In the genomic region with DNA sequence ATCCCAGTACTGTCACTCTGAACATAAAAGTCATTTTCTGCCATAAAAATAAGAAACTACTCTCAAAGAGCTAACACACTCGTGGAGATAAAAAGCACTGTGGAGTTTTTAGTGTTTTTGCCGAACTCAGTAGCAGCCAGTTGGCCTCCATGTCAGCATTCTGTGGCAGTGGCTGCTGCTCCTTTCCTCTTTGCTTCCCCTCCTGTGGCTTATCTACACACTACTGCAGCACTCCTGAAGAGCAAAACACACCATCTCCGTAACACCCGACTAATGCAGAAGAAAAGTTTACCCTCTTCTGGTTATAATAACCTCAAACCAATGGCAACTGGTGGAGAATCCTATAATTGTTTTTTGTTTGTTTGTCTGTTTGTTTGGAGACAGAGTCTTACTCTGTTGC, we compare ENCODE assay signal across 18 cellular contexts. TPM values are rescaled to one million over a fixed set of nuclear protein-coding genes. Genes with fewer than 3 reads are reported as not detected.
A peak's percentile ranks its signal among the peaks of the same experiment; 100 is the strongest.
DNase-seq lines count a peak whose midpoint lies in the region; ATAC-seq and TF ChIP-seq lines count a peak whose summit lies in the region.
"Had no signal": no experiment of that assay in that cellular context is flagged by ENCODE, and none has a peak within 500 bp of the region (broad histone marks: within the 10 kb centered on the region; RNA-seq: fewer than 3 reads in every experiment).

No MANE protein-coding gene starts in this region.

- H3K27me3 Mint-ChIP-seq in CD4-positive, alpha-beta T cell: no peaks in the 10 kb centered on the region
- H3K27me3 Mint-ChIP-seq: IgD-negative memory B cell had no signal

- TF ChIP-seq CTCF in OCI-LY1 (IDR thresholded peaks at IDR 0.05; ENCODE audit: low read length): no peak
- no peak for TF ChIP-seq CTCF in CD4-positive, alpha-beta T cell (IDR thresholded peaks at IDR 0.05)

- H3K4me1 Mint-ChIP-seq in CD4-positive, alpha-beta T cell (ENCODE audit: low read depth): peaks cover 78% of the 10 kb centered on the region

- no peak overlapping the region for H3K27ac Mint-ChIP-seq in CD4-positive, alpha-beta T cell

- intact Hi-C loops in right cardiac atrium (cut with DNase I): no loop called here
- intact Hi-C loops in cardiac septum (cut with DNase I): loop anchor here (10.0 kb wide), 1 partner anchor 547 kb away; no protein-coding TSS in a partner anchor
- intact Hi-C loops in CD4-positive, alpha-beta T cell (cut with DNase I, micrococcal nuclease): no loop called here

- H3K4me3 ChIP-seq in right cardiac atrium (ENCODE audit: low read length) (no peak overlapping the region), OCI-LY1 (ENCODE audit: low read depth, low read length, poor library complexity, severe bottlenecking) (peak overlapping the region; percentile 3)
- H3K4me3 ChIP-seq: BLaER1 treated with 17β-estradiol and CSF1 and Interleukin-3, amounts not matched to agents 10 nM and 100 nM; HAP-1 had no signal

- no peaks in the 10 kb centered on the region for H3K9me3 Mint-ChIP-seq in CD4-positive, alpha-beta T cell
- H3K9me3 Mint-ChIP-seq: IgD-negative memory B cell had no signal

- H3K79me2 ChIP-seq in OCI-LY1 (ENCODE audit: insufficient read depth, low read length): peaks cover 12% of the 10 kb centered on the region; the same call in 1 of the 2 replicates

- no peak for DNase-seq in right cardiac atrium
- DNase-seq in cardiac septum (ENCODE audit: low spot score): no peak
- DNase-seq in cerebellar cortex (ENCODE audit: low spot score): peak; percentile 28
- DNase-seq in CD4-positive, alpha-beta T cell: no peak
- DNase-seq: DMS79 treated with DMSO at 0.1 percent for 48 hours, MM.1S, NCI-H1092 treated with DMSO at 0.1 percent for 48 hours, NCI-H146, NCI-H2029 treated with DMSO at 0.1 percent for 48 hours, NCI-H2171 treated with DMSO at 0.1 percent for 48 hours, PC-3 had no signal

- peaks cover 40% of the 10 kb centered on the region for H3K36me3 ChIP-seq in OCI-LY1 (ENCODE audit: insufficient read depth, low read length)
- H3K36me3 ChIP-seq: HAP-1 had no signal

- no peak overlapping the region for H3K4me3 Mint-ChIP-seq in CD4-positive, alpha-beta T cell

- no peaks in the 10 kb centered on the region for H3F3A ChIP-seq in OCI-LY1 (ENCODE audit: insufficient read depth, low read length)

- ATAC-seq in right cardiac atrium (peak; percentile 29 to 36), GM21723 (IDR thresholded peaks at IDR 0.05; ENCODE audit: unreplicated experiment) (no peak), HG03097 (IDR thresholded peaks at IDR 0.05; ENCODE audit: low FRiP score, unreplicated experiment) (no peak)
- no peak for ATAC-seq in CD4-positive, alpha-beta T cell (ENCODE audit: poor library complexity)
- ATAC-seq: PC-3 had no signal

- H3K27ac ChIP-seq in right cardiac atrium (ENCODE audit: low read length): no peak overlapping the region
- H3K27ac ChIP-seq in OCI-LY1 (ENCODE audit: low read depth, low read length, poor library complexity, severe bottlenecking): peak overlapping the region; percentile 61
- H3K27ac ChIP-seq in CD4-positive, alpha-beta T cell (ENCODE audit: low read depth, low read length): no peak overlapping the region
- H3K27ac ChIP-seq: BLaER1 treated with 17β-estradiol and CSF1 and Interleukin-3, amounts not matched to agents 10 nM and 100 nM; RWPE1 had no signal

- POLR2A ChIA-PET in CD4-positive, alpha-beta T cell (lab: Charles Lee): no interaction called here

- WGBS in right cardiac atrium: 55% methylated on average over 4 of the region's 4 CpGs

- no peaks in the 10 kb centered on the region for H3K9me2 ChIP-seq in OCI-LY1 (ENCODE audit: low read depth, low read length)

- H3K36me3 Mint-ChIP-seq in CD4-positive, alpha-beta T cell (ENCODE audit: low read depth): peaks cover 62% of the 10 kb centered on the region

- no peak overlapping the region for H2AFZ ChIP-seq in OCI-LY1 (ENCODE audit: low read length)

- peak overlapping the region; percentile 42; the same call in 1 of the 2 replicates for H3K4me2 ChIP-seq in OCI-LY1 (ENCODE audit: low read length)
- H3K4me2 ChIP-seq: BLaER1 treated with 17β-estradiol and CSF1 and Interleukin-3, amounts not matched to agents 10 nM and 100 nM had no signal

- CTCF ChIA-PET in CD4-positive, alpha-beta T cell (lab: Charles Lee): no interaction called here

- H3K9me3 ChIP-seq in right cardiac atrium (ENCODE audit: control insufficient read depth, low read length) (no peaks in the 10 kb centered on the region), OCI-LY1 (ENCODE audit: low read length) (no peaks in the 10 kb centered on the region)
- no peaks in the 10 kb centered on the region for H3K9me3 ChIP-seq in CD4-positive, alpha-beta T cell (ENCODE audit: control insufficient read depth, low read length)
- H3K9me3 ChIP-seq: BLaER1 treated with 17β-estradiol and CSF1 and Interleukin-3, amounts not matched to agents 10 nM and 100 nM; HAP-1 had no signal

- no peaks in the 10 kb centered on the region for H4K20me1 ChIP-seq in OCI-LY1 (ENCODE audit: insufficient read depth, low read length)

- H3K9ac ChIP-seq in OCI-LY1 (ENCODE audit: low read length): peak overlapping the region; percentile 15; the same call in 1 of the 2 replicates
- H3K9ac ChIP-seq: BLaER1 treated with 17β-estradiol and CSF1 and Interleukin-3, amounts not matched to agents 10 nM and 100 nM had no signal

- H3K4me1 ChIP-seq in right cardiac atrium (ENCODE audit: control insufficient read depth, insufficient read depth, low read length) (peaks cover 3% of the 10 kb centered on the region), OCI-LY1 (ENCODE audit: insufficient read depth, low read length, severe bottlenecking) (peaks cover 37% of the 10 kb centered on the region)

- no peaks in the 10 kb centered on the region for H3K27me3 ChIP-seq in right cardiac atrium (ENCODE audit: control insufficient read depth, insufficient read depth)
- H3K27me3 ChIP-seq in OCI-LY1 (ENCODE audit: insufficient read depth, low read length): no peaks in the 10 kb centered on the region
- H3K27me3 ChIP-seq in CD4-positive, alpha-beta T cell (ENCODE audit: control insufficient read depth, insufficient read depth, low read length): no peaks in the 10 kb centered on the region
- H3K27me3 ChIP-seq: BLaER1 treated with 17β-estradiol and CSF1 and Interleukin-3, amounts not matched to agents 10 nM and 100 nM had no signal

RNA-seq across cellular contexts. Expression of gene RAB3GAP2, which starts 44.9 kb away (rescaled TPM):
- 10 to 100 TPM; 23.3 to 31.9 (median 24.9) TPM for total RNA-seq in right cardiac atrium
- polyA plus RNA-seq in right cardiac atrium: 7.4 TPM
- total RNA-seq in cardiac septum: 26.6 TPM
- 10 to 100 TPM; 34.7 to 39.4 TPM for total RNA-seq in CD4-positive, alpha-beta T cell

Comparison
In these comparisons a context has a peak if more than half of its experiments do, and no peak if none do; other contexts are left out.
1. ATAC-seq: peak in right cardiac atrium (2 of 2); none in CD4-positive, alpha-beta T cell (single experiment), GM21723 (single experiment) and HG03097 (single experiment).